8 cellular contexts compared by ENCODE assay signal in the genomic region with DNA sequence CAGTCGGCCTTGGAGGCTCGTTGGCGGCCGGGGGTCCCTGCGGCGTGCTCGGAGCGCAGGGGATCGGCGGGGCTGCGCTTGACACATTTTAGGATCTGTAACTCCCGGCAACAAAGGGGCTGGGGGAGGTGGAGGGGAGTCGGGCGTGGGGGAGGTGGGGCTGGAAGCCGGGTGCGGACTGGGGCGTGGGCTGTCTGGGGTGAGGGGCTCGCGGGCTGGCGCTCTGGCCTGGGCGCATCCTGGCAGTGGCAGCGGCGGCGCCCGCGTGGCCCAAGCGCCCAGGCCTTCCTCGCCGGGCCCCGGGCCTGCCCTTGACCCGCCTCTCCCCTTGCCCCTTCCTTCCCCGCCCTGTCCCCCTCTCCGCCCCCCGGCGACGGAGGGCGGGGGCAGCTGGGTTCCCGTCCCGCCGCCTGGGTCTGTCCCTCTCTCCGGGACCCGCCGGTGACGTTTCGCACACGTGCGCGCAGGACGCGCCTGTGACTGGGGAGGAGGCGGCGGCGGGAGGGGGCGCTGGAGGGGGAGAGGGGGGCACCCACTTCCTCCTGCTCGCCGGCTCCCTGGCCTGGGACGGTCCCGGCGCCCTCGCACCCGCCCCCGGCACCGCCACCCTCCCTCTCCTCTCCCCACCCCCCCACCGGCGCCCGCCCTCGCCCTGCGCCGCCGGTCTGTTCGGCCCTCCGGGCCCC. TPM values are rescaled to one million over a fixed set of nuclear protein-coding genes. Genes with fewer than 3 reads are reported as not detected.
DNase-seq lines count a peak whose midpoint lies in the region; ATAC-seq and TF ChIP-seq lines count a peak whose summit lies in the region.

No MANE protein-coding gene starts in this region.

- H3K27ac ChIP-seq in fibroblast of lung (ENCODE audit: insufficient read depth, low read length), result peak overlapping the region; percentile 90

- peak overlapping the region; percentile 52 to 89 (median 70) for H3K4me3 ChIP-seq in fibroblast of lung (replicated peaks in 1 of 4; ENCODE audit: control extremely low read depth in 1 of 4, insufficient read depth in 1 of 4, low read depth in 3 of 4, low read length in 4 of 4)

- no peaks in the 10 kb centered on the region for H3K4me1 ChIP-seq in fibroblast of lung (ENCODE audit: control insufficient read depth, extremely low read depth, insufficient read depth, low read length)

- peaks cover 41% of the 10 kb centered on the region for H3K79me2 ChIP-seq in fibroblast of lung (ENCODE audit: control insufficient read depth, insufficient read depth, low read length)

- peaks cover 2% of the 10 kb centered on the region for H3K27me3 Mint-ChIP-seq in activated T-helper 1 cell treated with anti-CD3 and anti-CD28 coated beads, Interleukin-12 subunit alpha, Interleukin-12 subunit beta, Interleukin-2, Interleukin-4 antibody, amounts not matched to agents 30 ng/mL and 10 ng/mL and 1 ng/mL, durations not matched to agents 14 hours and 24 hours and 36 hours (ENCODE audit: insufficient read depth)
- no peaks in the 10 kb centered on the region for H3K27me3 Mint-ChIP-seq in natural killer cell (ENCODE audit: low read depth in 2 of 2)

- H2AFZ ChIP-seq in fibroblast of lung (ENCODE audit: low read length), result no peak overlapping the region

- ATAC-seq in GM21528 (IDR thresholded peaks at IDR 0.05; ENCODE audit: low FRiP score, unreplicated experiment) (peak; percentile 49), natural killer cell (peak; percentile 43 to 77 (median 63))

- no peaks in the 10 kb centered on the region for H3K9me3 ChIP-seq in fibroblast of lung (ENCODE audit: control insufficient read depth, insufficient read depth, low read depth, low read length)

- peak overlapping the region; percentile 79 for H3K9ac ChIP-seq in fibroblast of lung (ENCODE audit: insufficient read depth, low read length)

- intact Hi-C loops in activated T-helper 1 cell treated with anti-CD3 and anti-CD28 coated beads, Interleukin-12 subunit alpha, Interleukin-12 subunit beta, Interleukin-2, Interleukin-4 antibody, amounts not matched to agents 30 ng/mL and 10 ng/mL and 1 ng/mL, durations not matched to agents 14 hours and 24 hours and 36 hours (cut with micrococcal nuclease), result loop anchor here (1.0 to 5.0 kb wide), 4 partner anchors 191 to 1186 kb away; a partner anchor contains a TSS
- intact Hi-C loops in natural killer cell (cut with micrococcal nuclease), result loop anchor here (5.0 kb wide), 3 partner anchors 81 to 1189 kb away; a partner anchor contains a TSS

- no peaks in the 10 kb centered on the region for H3K27me3 ChIP-seq in fibroblast of lung (ENCODE audit: control insufficient read depth, insufficient read depth, low read length)

- H3K9me3 Mint-ChIP-seq in activated T-helper 1 cell treated with anti-CD3 and anti-CD28 coated beads, Interleukin-12 subunit alpha, Interleukin-12 subunit beta, Interleukin-2, Interleukin-4 antibody, amounts not matched to agents 30 ng/mL and 10 ng/mL and 1 ng/mL, durations not matched to agents 14 hours and 24 hours and 36 hours, result no peaks in the 10 kb centered on the region
- H3K9me3 Mint-ChIP-seq in natural killer cell, result no peaks in the 10 kb centered on the region

- H3K4me2 ChIP-seq in fibroblast of lung (ENCODE audit: extremely low read depth, insufficient read depth, low read length), result peak overlapping the region; percentile 90

- peaks cover 23% of the 10 kb centered on the region for H3K36me3 Mint-ChIP-seq in activated T-helper 1 cell treated with anti-CD3 and anti-CD28 coated beads, Interleukin-12 subunit alpha, Interleukin-12 subunit beta, Interleukin-2, Interleukin-4 antibody, amounts not matched to agents 30 ng/mL and 10 ng/mL and 1 ng/mL, durations not matched to agents 14 hours and 24 hours and 36 hours (ENCODE audit: low read depth)
- H3K36me3 Mint-ChIP-seq in natural killer cell, result no peaks in the 10 kb centered on the region

- peaks cover 60% of the 10 kb centered on the region for H3K4me1 Mint-ChIP-seq in activated T-helper 1 cell treated with anti-CD3 and anti-CD28 coated beads, Interleukin-12 subunit alpha, Interleukin-12 subunit beta, Interleukin-2, Interleukin-4 antibody, amounts not matched to agents 30 ng/mL and 10 ng/mL and 1 ng/mL, durations not matched to agents 14 hours and 24 hours and 36 hours (ENCODE audit: low read depth)
- peaks cover 34 to 42% of the 10 kb centered on the region in 2 donors for H3K4me1 Mint-ChIP-seq in natural killer cell

- TF ChIP-seq CTCF in fibroblast of lung (conservative IDR thresholded peaks at IDR 0.05 in 1 of 2, IDR thresholded peaks at IDR 0.05 in 1 of 2; ENCODE audit: low read depth in 1 of 2, low read length in 2 of 2) (no peak), natural killer cell (IDR thresholded peaks at IDR 0.05) (no peak)

- DNase-seq in DMS53 (lab: John Stamatoyannopoulos, UW) (peak; percentile 97), HuH-7.5 (ENCODE audit: low spot score) (peak; percentile 61), RKO (ENCODE audit: low spot score) (peak; percentile 90), fibroblast of lung (ENCODE audit: low read depth in 2 of 2) (peak; percentile 69 to 82), natural killer cell (peak; percentile 74)
- peak; percentile 88 for DNase-seq in activated T-helper 1 cell treated with anti-CD3 and anti-CD28 coated beads, Interleukin-12 subunit alpha, Interleukin-12 subunit beta, Interleukin-2, Interleukin-4 antibody, amounts not matched to agents 30 ng/mL and 10 ng/mL and 1 ng/mL, durations not matched to agents 14 hours and 24 hours and 36 hours (ENCODE audit: low spot score)
- peak; percentile 54 to 76 (median 64) for DNase-seq in stimulated activated naive CD4-positive, alpha-beta T cell (lab: John Stamatoyannopoulos, UW)

- H3K4me3 Mint-ChIP-seq in activated T-helper 1 cell treated with anti-CD3 and anti-CD28 coated beads, Interleukin-12 subunit alpha, Interleukin-12 subunit beta, Interleukin-2, Interleukin-4 antibody, amounts not matched to agents 30 ng/mL and 10 ng/mL and 1 ng/mL, durations not matched to agents 14 hours and 24 hours and 36 hours, result peak overlapping the region; percentile 85
- peak overlapping the region; percentile 93 for H3K4me3 Mint-ChIP-seq in natural killer cell

- no peaks in the 10 kb centered on the region for H4K20me1 ChIP-seq in fibroblast of lung (ENCODE audit: control insufficient read depth, extremely low read depth, insufficient read depth, low read length)

- peaks cover 2% of the 10 kb centered on the region for H3K36me3 ChIP-seq in fibroblast of lung (ENCODE audit: control insufficient read depth, insufficient read depth, low read length)

- H3K27ac Mint-ChIP-seq in activated T-helper 1 cell treated with anti-CD3 and anti-CD28 coated beads, Interleukin-12 subunit alpha, Interleukin-12 subunit beta, Interleukin-2, Interleukin-4 antibody, amounts not matched to agents 30 ng/mL and 10 ng/mL and 1 ng/mL, durations not matched to agents 14 hours and 24 hours and 36 hours, result peak overlapping the region; percentile 89
- peak overlapping the region; percentile 92 to 95 for H3K27ac Mint-ChIP-seq in natural killer cell

RNA-seq across cellular contexts. Expression of a gene that starts 1.5 kb away (rescaled TPM):
- total RNA-seq in activated T-helper 1 cell treated with anti-CD3 and anti-CD28 coated beads, Interleukin-12 subunit alpha, Interleukin-12 subunit beta, Interleukin-2, Interleukin-4 antibody, amounts not matched to agents 30 ng/mL and 10 ng/mL and 1 ng/mL, durations not matched to agents 14 hours and 24 hours and 36 hours, result 30.3 and 30.5 TPM in 2 replicates
- 3.1 and 4.1 TPM in 2 replicates for total RNA-seq in fibroblast of lung
- 12.3 and 14.8 TPM in 2 replicates for polyA plus RNA-seq in fibroblast of lung
- polyA plus RNA-seq in fibroblast of lung (2012), result 9.1 and 10.2 TPM in 2 replicates
- polyA minus RNA-seq in fibroblast of lung (ENCODE audit: low replicate concordance), result 6.0 and 7.7 TPM in 2 replicates
- total RNA-seq in natural killer cell, result 10 to 100 TPM in 2 of 3 donors, 1 to 10 TPM in 1; 8.2 to 14.7 (median 12.2) TPM

Comparison
In these comparisons a context has a peak if more than half of its experiments do, and no peak if none do; other contexts are left out.
1. Peak in every context shown above with its lines: DNase-seq, ATAC-seq, H3K4me3 ChIP-seq and H3K27ac ChIP-seq.